ENCODE assay signal across 9 cellular contexts in genomic region chr2:218964041-218964771, GRCh38. TPM values are rescaled to one million over a fixed set of nuclear protein-coding genes. Genes with fewer than 3 reads are reported as not detected.
DNase-seq lines count a peak whose midpoint lies in the region; ATAC-seq, FAIRE-seq and TF ChIP-seq lines count a peak whose summit lies in the region.
"Had no signal": no experiment of that assay in that cellular context is flagged by ENCODE, and none has a peak within 500 bp of the region (broad histone marks: within the 10 kb centered on the region; RNA-seq: fewer than 3 reads in every experiment).

No MANE protein-coding gene starts in this region.

- peak in 1 of 2 experiments; percentile 87 for DNase-seq in A549 (ENCODE audit: low read depth in 1 of 2, low spot score in 1 of 2)
- DNase-seq in H4 (ENCODE audit: low spot score) = peak; percentile 96
- peak; percentile 88 for DNase-seq in PC-3
- DNase-seq in fibroblast of the aortic adventitia (ENCODE audit: low read depth) = peak; percentile 80
- no peak for DNase-seq in esophagus squamous epithelium (lab: John Stamatoyannopoulos, UW)
- DNase-seq: CD8-positive, alpha-beta memory T cell had no signal

- peak overlapping the region; percentile 43; the same call in 1 of the 2 replicates for H2AFZ ChIP-seq in PC-3 (ENCODE audit: low read length)

- H3K9ac ChIP-seq in PC-3 (ENCODE audit: low read length) = peak overlapping the region; percentile 61

- TF ChIP-seq EP300 in A549 (IDR thresholded peaks at IDR 0.05) = no peak; a peak in 1 of 5 replicates

- CTCF ChIA-PET in A549 (lab: Yijun Ruan, JAX) = interaction anchor here (0.6 to 12.4 kb wide), 6 partner anchors 10 to 88 kb away, joined by 3 to 140 read pairs (median 3); no protein-coding TSS in a partner anchor
- CTCF ChIA-PET in PC-3 (lab: Charles Lee) = no interaction called here

- no TSS peak for BruUV-seq in PC-3 (replicated peaks; lab: Mats Ljungman, UMichigan)

- H3K36me3 ChIP-seq in PC-3 (ENCODE audit: low read depth, low read length) = no peaks in the 10 kb centered on the region
- no peaks in the 10 kb centered on the region for H3K36me3 ChIP-seq in esophagus squamous epithelium

- ATAC-seq in A549 (peak; percentile 45 to 49), PC-3 (peak; percentile 39), HG02840 (IDR thresholded peaks at IDR 0.05; ENCODE audit: low FRiP score, unreplicated experiment) (no peak), HG03196 (IDR thresholded peaks at IDR 0.05; ENCODE audit: unreplicated experiment) (no peak), HG03159 (IDR thresholded peaks at IDR 0.05; ENCODE audit: unreplicated experiment) (no peak)

- H3K9me3 ChIP-seq in A549 (no peaks in the 10 kb centered on the region), PC-3 (ENCODE audit: low read length) (no peaks in the 10 kb centered on the region), esophagus squamous epithelium (no peaks in the 10 kb centered on the region)

- intact Hi-C loops in PC-3 (cut with micrococcal nuclease) = no loop called here
- intact Hi-C loops in esophagus squamous epithelium (cut with DNase I) = no loop called here

- TF ChIP-seq CTCF in A549 (IDR thresholded peaks at IDR 0.05) = no peak
- TF ChIP-seq CTCF in PC-3 (conservative IDR thresholded peaks at IDR 0.05; ENCODE audit: low read depth, low read length) = no peak
- TF ChIP-seq CTCF in fibroblast of the aortic adventitia (IDR thresholded peaks at IDR 0.05; ENCODE audit: insufficient read depth, low read length) = no peak
- no peak for TF ChIP-seq CTCF in esophagus squamous epithelium (IDR thresholded peaks at IDR 0.05)

- H3K4me3 ChIP-seq in A549 (peak overlapping the region; percentile 35), PC-3 (ENCODE audit: low read length) (no peak overlapping the region; the same call in 1 of the 2 replicates), fibroblast of the aortic adventitia (ENCODE audit: low read depth, low read length) (no peak overlapping the region), esophagus squamous epithelium (no peak overlapping the region)

- H3K27ac ChIP-seq in A549 (peak overlapping the region; percentile 72 to 94), PC-3 (ENCODE audit: low read length) (peak overlapping the region; percentile 93), esophagus squamous epithelium (no peak overlapping the region)

- WGBS in A549 (ENCODE audit: missing lambda C conversion rate) = 43% methylated on average over 5 of the region's 5 CpGs
- WGBS in esophagus squamous epithelium, 2 donors = 31 to 32% methylated on average over 5 of the region's 5 CpGs

- FAIRE-seq in A549 (lab: Jason Lieb, UNC) = no peak

- no peak for TF ChIP-seq RAD21 in A549 (conservative IDR thresholded peaks at IDR 0.05 in 1 of 2, IDR thresholded peaks at IDR 0.05 in 1 of 2)

- POLR2A ChIA-PET in A549 (lab: Yijun Ruan, JAX) (interaction anchor here (1.9 kb wide), 1 partner anchor 16 kb away, joined by 5 read pairs; no protein-coding TSS in a partner anchor), PC-3 (lab: Charles Lee; ENCODE audit: unreplicated experiment) (interaction anchor here (0.5 kb wide), 1 partner anchor 84 kb away, joined by 5 read pairs; the partner anchor contains the start of gene WNT10A)

- TF ChIP-seq POLR2A in A549 (IDR thresholded peaks at IDR 0.05; ENCODE audit: low read length) (0 out of 2 replicates have a peak, but pooled peaks have one; percentile 23), esophagus squamous epithelium (IDR thresholded peaks at IDR 0.05) (no peak)

- H3K4me1 ChIP-seq in A549 (peaks cover 38% of the 10 kb centered on the region), PC-3 (ENCODE audit: insufficient read depth, low read length) (peaks cover 32% of the 10 kb centered on the region), esophagus squamous epithelium (peaks cover 3 to 32% (median 18%) of the 10 kb centered on the region in 3 donors)

- no peaks in the 10 kb centered on the region for H3K9me2 ChIP-seq in PC-3 (replicated peaks; ENCODE audit: low read length)

- H3K27me3 ChIP-seq in PC-3 (ENCODE audit: low read length) (peaks cover 22% of the 10 kb centered on the region), esophagus squamous epithelium (peaks cover 28 to 95% (median 38%) of the 10 kb centered on the region in 4 donors)

- H4K20me1 ChIP-seq in PC-3 (ENCODE audit: low read length) = no peaks in the 10 kb centered on the region

- H3K4me2 ChIP-seq in A549 (peak overlapping the region; percentile 72), PC-3 (ENCODE audit: low read length) (peak overlapping the region; percentile 67)

- H3F3A ChIP-seq in PC-3 (ENCODE audit: low read length, unreplicated experiment) = no peaks in the 10 kb centered on the region

- H3K79me2 ChIP-seq in PC-3 (ENCODE audit: low read length) = no peaks in the 10 kb centered on the region

TF ChIP-seq in A549, 52 proteins besides CTCF, POLR2A, EP300 and RAD21 (continues in another document):
- TF ChIP-seq, protein P1, sequence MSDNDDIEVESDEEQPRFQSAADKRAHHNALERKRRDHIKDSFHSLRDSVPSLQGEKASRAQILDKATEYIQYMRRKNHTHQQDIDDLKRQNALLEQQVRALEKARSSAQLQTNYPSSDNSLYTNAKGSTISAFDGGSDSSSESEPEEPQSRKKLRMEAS (IDR thresholded peaks at IDR 0.05) = peak; percentile 57
- TF ChIP-seq SMC3 (IDR thresholded peaks at IDR 0.05) (no peak), HOXA7 (CRISPR knock-in tag; IDR thresholded peaks at IDR 0.05) (peak; percentile 61; the same call in 1 of the 2 replicates), ZNF302 (CRISPR knock-in tag; IDR thresholded peaks at IDR 0.05) (no peak), TFCP2L1 (CRISPR knock-in tag; IDR thresholded peaks at IDR 0.05) (peak; percentile 17; the same call in 1 of the 2 replicates), CHD4 (IDR thresholded peaks at IDR 0.05; ENCODE audit: borderline replicate concordance) (no peak), GATA3 (IDR thresholded peaks at IDR 0.05; ENCODE audit: borderline replicate concordance) (no peak), JUN (IDR thresholded peaks at IDR 0.05) (peak in 1 of 2 experiments; percentile 40; a peak in 2 of 5 replicates), ATOH8 (CRISPR knock-in tag; IDR thresholded peaks at IDR 0.05; ENCODE audit: low read depth) (no peak; the same call in 1 of the 2 replicates), SREBF2 (IDR thresholded peaks at IDR 0.05) (no peak), CBX2 (IDR thresholded peaks at IDR 0.05; ENCODE audit: borderline replicate concordance, low read depth) (no peak), BCL3 (IDR thresholded peaks at IDR 0.05) (no peak), EHF (CRISPR knock-in tag; IDR thresholded peaks at IDR 0.05) (no peak)

RNA-seq across cellular contexts. Expression of gene CDK5R2, which starts 4.7 kb away (rescaled TPM):
- 0.77 and 0.94 TPM in 2 replicates for polyA plus RNA-seq in A549 (2011; rRNA removed)
- 0.58 and 0.79 TPM in 2 replicates for polyA plus RNA-seq in A549 (2012; cell fraction: cytosol; rRNA removed)
- 0.47 and 0.72 TPM in 2 replicates for polyA plus RNA-seq in A549 (2012; cell fraction: nucleus; rRNA removed)
- polyA plus RNA-seq in A549 (2017; fragmentation: RNase III; extraction: RNeasy Plus Mini Kit Qiagen cat#74134 plus additional on column Dnase treatment) = 0.43 to 0.73 TPM (median 0.63 TPM) in 3 replicates
- 1.2 and 1.3 TPM in 2 replicates for polyA minus RNA-seq in A549 (2011; rRNA and poly(A)+ RNA removed)
- 0.45 and 0.75 TPM in 2 replicates for total RNA-seq in H4 (2014; rRNA removed; shearing (Covaris generic))
- total RNA-seq in PC-3 (2014; rRNA removed) = 0.11 and 0.35 TPM in 2 replicates
- not detected in 2 replicates for total RNA-seq in fibroblast of the aortic adventitia (ENCODE audit: low replicate concordance)
- total RNA-seq in esophagus squamous epithelium = not detected
- total RNA-seq: CD8-positive, alpha-beta memory T cell had no signal
- polyA plus RNA-seq: CD8-positive, alpha-beta memory T cell had no signal

RNA-seq across cellular contexts. Expression of gene FEV, which starts 20.8 kb away (rescaled TPM):
- polyA plus RNA-seq in A549 (2011; rRNA removed) (not detected in 2 replicates), A549 (2017; fragmentation: RNase III; extraction: RNeasy Plus Mini Kit Qiagen cat#74134 plus additional on column Dnase treatment) (not detected in 3 replicates)
- polyA plus RNA-seq in A549 (2012; cell fraction: cytosol; rRNA removed) = not detected in 2 replicates
- not detected in 2 replicates for polyA plus RNA-seq in A549 (2012; cell fraction: nucleus; rRNA removed)
- polyA minus RNA-seq in A549 (2011; rRNA and poly(A)+ RNA removed) = not detected in 2 replicates
- total RNA-seq in H4 (2014; rRNA removed; shearing (Covaris generic)) = not detected in 2 replicates
- total RNA-seq in PC-3 (2014; rRNA removed) (0.07 TPM in 1 of 2 replicates, not detected in the other), fibroblast of the aortic adventitia (ENCODE audit: low replicate concordance) (not detected in 2 replicates), esophagus squamous epithelium (1 to 10 TPM in 1 of 4 donors, not detected in 3; 2.1 TPM)
- total RNA-seq: CD8-positive, alpha-beta memory T cell had no signal
- polyA plus RNA-seq: CD8-positive, alpha-beta memory T cell had no signal

RNA-seq across cellular contexts. Expression of gene CRYBA2, which starts 29.0 kb away (rescaled TPM):
- polyA plus RNA-seq in A549 (2011; rRNA removed) = not detected in 2 replicates
- polyA plus RNA-seq in A549 (2012; cell fraction: cytosol; rRNA removed) = not detected in 2 replicates
- not detected in 2 replicates for polyA plus RNA-seq in A549 (2012; cell fraction: nucleus; rRNA removed)
- not detected in 3 replicates for polyA plus RNA-seq in A549 (2017; fragmentation: RNase III; extraction: RNeasy Plus Mini Kit Qiagen cat#74134 plus additional on column Dnase treatment)
- not detected in 2 replicates for polyA minus RNA-seq in A549 (2011; rRNA and poly(A)+ RNA removed)
- total RNA-seq in H4 (2014; rRNA removed; shearing (Covaris generic)) = not detected in 2 replicates
- 6.4 and 13.5 TPM in 2 replicates for total RNA-seq in PC-3 (2014; rRNA removed)
- total RNA-seq in fibroblast of the aortic adventitia (ENCODE audit: low replicate concordance) = not detected in 2 replicates
- total RNA-seq in esophagus squamous epithelium = not detected
- total RNA-seq: CD8-positive, alpha-beta memory T cell had no signal
- polyA plus RNA-seq: CD8-positive, alpha-beta memory T cell had no signal

Comparison
In these comparisons a context has a peak if more than half of its experiments do, and no peak if none do; other contexts are left out.
1. ATAC-seq: peak in A549 (2 of 2) and PC-3 (single experiment); none in HG02840 (single experiment), HG03196 (single experiment) and HG03159 (single experiment).
2. H3K27ac ChIP-seq: peak in A549 (2 of 2) and PC-3 (single experiment); none in esophagus squamous epithelium (0 of 4).